ENCODE assay signal across 13 cellular contexts in the genomic region with DNA sequence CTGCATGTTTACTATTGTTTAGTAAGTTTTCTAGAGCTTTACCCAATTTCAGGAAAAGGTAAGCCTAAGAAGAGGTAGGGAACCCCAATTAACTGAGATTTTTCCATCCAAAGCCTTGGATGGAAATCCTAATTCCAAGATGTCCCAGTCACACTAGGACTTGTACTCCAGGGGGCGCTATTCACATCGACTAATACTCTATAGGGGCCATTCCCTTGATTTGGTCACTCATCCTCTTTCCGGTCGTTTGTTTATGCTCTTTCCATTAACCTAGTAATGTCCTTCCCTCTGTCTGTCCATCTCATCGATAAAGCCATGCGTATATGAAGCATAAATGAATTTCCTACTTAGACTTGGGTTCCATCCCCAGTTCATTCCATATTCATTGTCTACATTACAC.
DNase-seq lines count a peak whose midpoint lies in the region; ATAC-seq and TF ChIP-seq lines count a peak whose summit lies in the region.
"Had no signal": no experiment of that assay in that cellular context is flagged by ENCODE, and none has a peak within 500 bp of the region (broad histone marks: within the 10 kb centered on the region; RNA-seq: fewer than 3 reads in every experiment).

No MANE protein-coding gene starts in this region.

- TF ChIP-seq POLR2A in erythroblast (IDR thresholded peaks at IDR 0.05; ENCODE audit: low read length): no peak

- intact Hi-C loops in Right ventricle myocardium inferior (cut with DNase I) (no loop called here), upper lobe of right lung (cut with DNase I) (no loop called here), left colon (cut with DNase I, micrococcal nuclease) (no loop called here)

- DNase-seq in cardiac muscle cell (ENCODE audit: low read depth in 1 of 2, low spot score in 1 of 2) (no peak), Right ventricle myocardium inferior (ENCODE audit: missing footprints) (no peak), NCI-H526 treated with DMSO at 0.1 percent for 48 hours (lab: John Stamatoyannopoulos, UW) (peak; percentile 9), erythroblast (lab: John Stamatoyannopoulos, UW) (peak; percentile 23 to 47), upper lobe of right lung (no peak), left colon (no peak)
- DNase-seq: activated gamma-delta T cell treated with Interleukin-2 at 50 U/mL for 16 hours; CD8-positive, alpha-beta memory T cell; effector CD8-positive, alpha-beta T cell; kidney; T-helper 9 cell had no signal

- H3K9me3 ChIP-seq in cardiac muscle cell (ENCODE audit: low read depth) (no peaks in the 10 kb centered on the region), upper lobe of right lung (no peaks in the 10 kb centered on the region)

- TF ChIP-seq CTCF in cardiac muscle cell (IDR thresholded peaks at IDR 0.05; ENCODE audit: low read depth, low read length) (peak; percentile 30), upper lobe of right lung (IDR thresholded peaks at IDR 0.05) (peak; percentile 36)

- H3K4me3 ChIP-seq in cardiac muscle cell (no peak overlapping the region), upper lobe of right lung (no peak overlapping the region)

- H3K27me3 ChIP-seq in cardiac muscle cell (no peaks in the 10 kb centered on the region), upper lobe of right lung (no peaks in the 10 kb centered on the region)

- no peak for ATAC-seq in Right ventricle myocardium inferior
- ATAC-seq in upper lobe of right lung: peak; percentile 47
- no peak for ATAC-seq in HG02623 (IDR thresholded peaks at IDR 0.05; ENCODE audit: unreplicated experiment)
- no peak for ATAC-seq in left colon
- ATAC-seq in GM18520 (IDR thresholded peaks at IDR 0.05; ENCODE audit: unreplicated experiment): no peak

- H3K36me3 ChIP-seq in cardiac muscle cell: no peaks in the 10 kb centered on the region
- no peaks in the 10 kb centered on the region for H3K36me3 ChIP-seq in upper lobe of right lung

- H3K4me1 ChIP-seq in cardiac muscle cell (ENCODE audit: low read depth): no peaks in the 10 kb centered on the region
- no peaks in the 10 kb centered on the region for H3K4me1 ChIP-seq in upper lobe of right lung

- H3K27ac ChIP-seq in cardiac muscle cell: no peak overlapping the region
- H3K27ac ChIP-seq in upper lobe of right lung: no peak overlapping the region

Comparison
In these comparisons a context has a peak if more than half of its experiments do, and no peak if none do; other contexts are left out.
1. DNase-seq: peak in NCI-H526 treated with DMSO at 0.1 percent for 48 hours (single experiment) and erythroblast (2 of 2); none in cardiac muscle cell (0 of 2), Right ventricle myocardium inferior (single experiment), upper lobe of right lung (single experiment) and left colon (0 of 2).